In the genomic region with DNA sequence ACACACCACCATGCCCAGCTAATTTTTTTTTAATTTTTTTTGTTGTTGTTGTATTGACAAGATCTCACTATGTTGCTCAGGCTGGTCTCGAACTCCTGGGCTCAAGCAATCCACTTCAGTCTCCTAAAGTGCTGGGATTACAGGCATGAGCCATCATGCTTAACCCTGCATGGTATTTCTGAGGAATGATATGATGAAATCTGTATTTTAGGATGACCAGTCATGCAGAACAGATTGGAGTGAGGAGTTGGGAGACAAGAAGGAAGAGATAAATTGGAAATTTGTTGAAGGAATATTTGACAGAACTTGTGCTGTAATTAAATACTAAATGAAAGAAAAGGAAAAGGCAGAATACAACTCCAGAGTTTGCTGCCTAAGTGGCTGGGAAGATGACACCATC, we compare ENCODE assay signal across 19 cellular contexts.
DNase-seq lines count a peak whose midpoint lies in the region; ATAC-seq and TF ChIP-seq lines count a peak whose summit lies in the region.
"Had no signal": no experiment of that assay in that cellular context is flagged by ENCODE, and none has a peak within 500 bp of the region (broad histone marks: within the 10 kb centered on the region; RNA-seq: fewer than 3 reads in every experiment).

No MANE protein-coding gene starts in this region.

- no peak overlapping the region for H3K4me3 ChIP-seq in epithelial cell of esophagus (ENCODE audit: low read length)
- H3K4me3 ChIP-seq: GM12878, GM23338, K562 had no signal

- DNase-seq in ACHN (peak; percentile 8), NCI-H226 (peak; percentile 8), epithelial cell of esophagus (ENCODE audit: low read depth) (peak; percentile 53), kidney glomerular epithelial cell (lab: John Stamatoyannopoulos, UW) (peak; percentile 10), T-helper 9 cell (no peak), NCI-H2171 (lab: John Stamatoyannopoulos, UW) (no peak)
- DNase-seq: 8988T; AML-193; Calu3; CD4-positive, alpha-beta T cell; DMS79 treated with DMSO at 0.1 percent for 48 hours; EL; HCEC 1CT; IMR-90 had no signal

- no peak for TF ChIP-seq CTCF in epithelial cell of esophagus (IDR thresholded peaks at IDR 0.05; ENCODE audit: insufficient read depth, low read depth, low read length, missing control alignments)

- in situ Hi-C loops in ACHN (cut with HindIII; ENCODE audit: low pct_ligation_motif_present, low pct_unique_long_range_greater_than_20kb, low sequenced_read_pairs): no loop called here

- no peak for ATAC-seq in GM19328 (IDR thresholded peaks at IDR 0.05; ENCODE audit: unreplicated experiment)
- ATAC-seq in GM18867 (IDR thresholded peaks at IDR 0.05; ENCODE audit: unreplicated experiment): no peak
- ATAC-seq: GM12878, GM23338, K562 had no signal

Comparison
In these comparisons a context has a peak if more than half of its experiments do, and no peak if none do; other contexts are left out.
1. DNase-seq: peak in ACHN (single experiment), NCI-H226 (single experiment), epithelial cell of esophagus (single experiment) and kidney glomerular epithelial cell (single experiment); none in T-helper 9 cell (single experiment) and NCI-H2171 (single experiment).